12 cellular contexts compared by ENCODE assay signal in the genomic region with DNA sequence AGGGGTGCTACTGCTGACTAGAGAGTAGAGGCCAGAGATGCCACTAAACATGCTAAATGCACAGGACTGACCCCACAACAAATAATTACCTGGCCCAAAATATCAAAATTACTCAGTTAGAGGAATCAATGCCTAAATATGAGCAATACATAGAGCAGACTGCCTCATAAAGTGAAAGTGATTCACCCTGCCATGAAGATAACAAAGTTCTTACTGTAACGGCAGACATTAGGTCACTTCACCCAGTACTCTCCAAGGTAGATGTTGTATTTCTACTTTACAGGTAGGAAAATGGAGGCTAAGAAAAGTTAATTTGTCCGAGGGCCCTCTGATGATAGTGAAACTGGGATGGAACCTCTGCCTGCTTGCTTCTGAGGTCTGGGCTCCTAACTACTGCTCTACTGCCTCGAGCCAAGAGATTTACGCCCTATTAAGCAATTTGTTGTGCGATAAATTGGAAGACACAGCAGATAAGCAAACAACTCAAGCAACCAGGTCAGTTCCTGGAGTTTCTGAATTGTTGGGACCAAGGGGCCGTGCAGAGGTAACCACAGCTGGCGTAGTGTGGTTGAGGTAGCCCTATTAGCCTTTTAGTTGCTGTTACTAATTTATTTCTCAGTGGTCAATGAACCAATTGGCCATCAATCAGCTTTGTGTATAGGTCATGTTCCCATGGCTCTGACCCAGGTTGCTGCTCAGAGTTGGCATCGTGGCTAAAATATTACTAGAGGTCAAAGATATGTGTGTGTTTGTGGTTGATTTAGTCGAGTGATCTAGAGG. TPM values are rescaled to one million over a fixed set of nuclear protein-coding genes. Genes with fewer than 3 reads are reported as not detected.
DNase-seq lines count a peak whose midpoint lies in the region; ATAC-seq, FAIRE-seq and TF ChIP-seq lines count a peak whose summit lies in the region.
"Had no signal": no experiment of that assay in that cellular context is flagged by ENCODE, and none has a peak within 500 bp of the region (broad histone marks: within the 10 kb centered on the region; RNA-seq: fewer than 3 reads in every experiment).

No MANE protein-coding gene starts in this region.

- no peak overlapping the region for H2BK120ac ChIP-seq in mesenchymal stem cell (ENCODE audit: low read depth, low read length)

- no peak overlapping the region for H4K91ac ChIP-seq in mesenchymal stem cell (ENCODE audit: low read length)

- peak; percentile 10 to 22 for DNase-seq in activated T-cell treated with anti-CD3 and anti-CD28 coated beads, Interleukin-2, amount 50 U/mL, for 72 hours
- DNase-seq in mesenchymal stem cell (no peak), H4 (ENCODE audit: low spot score) (no peak), frontal cortex (ENCODE audit: low spot score in 2 of 2) (no peak), HuH-7 (ENCODE audit: low spot score) (no peak)
- DNase-seq in CD8-positive, alpha-beta T cell: no peak
- DNase-seq: activated CD4-positive, alpha-beta T cell treated with anti-CD3 and anti-CD28 coated beads, Interleukin-2, amount 10 ng/mL, durations not matched to agents 7 days and 5 days; effector memory CD8-positive, alpha-beta T cell; Peyer's patch had no signal

- no peaks in the 10 kb centered on the region for H3K27me3 ChIP-seq in mesenchymal stem cell (ENCODE audit: control insufficient read depth in 1 of 2, insufficient read depth in 1 of 2, low read length in 2 of 2)
- H3K27me3 ChIP-seq in CD8-positive, alpha-beta T cell (ENCODE audit: insufficient read depth, low read length): no peaks in the 10 kb centered on the region
- H3K27me3 ChIP-seq: Peyer's patch had no signal

- no peaks in the 10 kb centered on the region for H3K79me1 ChIP-seq in mesenchymal stem cell (replicated peaks; ENCODE audit: low read length, poor library complexity, severe bottlenecking)

- H3K23ac ChIP-seq in mesenchymal stem cell (ENCODE audit: low read length in 2 of 2): no peak overlapping the region

- no peaks in the 10 kb centered on the region for H3K27me3 Mint-ChIP-seq in activated T-cell treated with anti-CD3 and anti-CD28 coated beads, Interleukin-2, amount 50 U/mL, for 72 hours (ENCODE audit: low read depth)
- H3K27me3 Mint-ChIP-seq in CD8-positive, alpha-beta T cell (ENCODE audit: low read depth): no peaks in the 10 kb centered on the region
- H3K27me3 Mint-ChIP-seq: activated CD4-positive, alpha-beta T cell treated with anti-CD3 and anti-CD28 coated beads, Interleukin-2, amount 10 ng/mL, durations not matched to agents 7 days and 5 days had no signal

- H3K9me3 ChIP-seq in mesenchymal stem cell (ENCODE audit: control insufficient read depth, low read length): no peaks in the 10 kb centered on the region
- H3K9me3 ChIP-seq in CD8-positive, alpha-beta T cell (ENCODE audit: low read length): no peaks in the 10 kb centered on the region
- H3K9me3 ChIP-seq: Peyer's patch had no signal

- 90% methylated on average over 8 of the region's 9 CpGs for WGBS in mesenchymal stem cell

- H3K36me3 Mint-ChIP-seq in activated T-cell treated with anti-CD3 and anti-CD28 coated beads, Interleukin-2, amount 50 U/mL, for 72 hours (ENCODE audit: insufficient read depth in 2 of 2): peaks cover 11 to 12% of the 10 kb centered on the region in 2 donors
- H3K36me3 Mint-ChIP-seq in CD8-positive, alpha-beta T cell: no peaks in the 10 kb centered on the region

- H3K4me2 ChIP-seq in mesenchymal stem cell (ENCODE audit: low read length, poor library complexity, severe bottlenecking): peak overlapping the region; percentile 50

- TF ChIP-seq CTCF in CD8-positive, alpha-beta T cell (IDR thresholded peaks at IDR 0.05): no peak

- H3K18ac ChIP-seq in mesenchymal stem cell (ENCODE audit: low read depth in 1 of 2, low read length in 2 of 2): no peak overlapping the region

- no peak for FAIRE-seq in frontal cortex (lab: Jason Lieb, UNC)
- FAIRE-seq: urothelium cell line had no signal

- H2AFZ ChIP-seq in mesenchymal stem cell (ENCODE audit: low read depth, low read length): no peak overlapping the region

- ATAC-seq in GM18870 (IDR thresholded peaks at IDR 0.05; ENCODE audit: unreplicated experiment): peak; percentile 42
- peak; percentile 49 for ATAC-seq in HG02852 (IDR thresholded peaks at IDR 0.05; ENCODE audit: unreplicated experiment)
- peak; percentile 79 to 84 for ATAC-seq in activated T-cell treated with anti-CD3 and anti-CD28 coated beads, Interleukin-2, amount 50 U/mL, for 72 hours (replicated peaks in 1 of 2)
- no peak for ATAC-seq in CD8-positive, alpha-beta T cell
- ATAC-seq: effector memory CD8-positive, alpha-beta T cell had no signal

- H4K8ac ChIP-seq in mesenchymal stem cell (ENCODE audit: low read length): no peak overlapping the region

- peak overlapping the region in 1 of 2 experiments; percentile 21 for H3K4me3 ChIP-seq in mesenchymal stem cell (ENCODE audit: insufficient read depth in 1 of 2, low read depth in 1 of 2, low read length in 2 of 2)
- H3K4me3 ChIP-seq in CD8-positive, alpha-beta T cell (ENCODE audit: low read depth, low read length): no peak overlapping the region

- CTCF ChIA-PET in CD8-positive, alpha-beta T cell (lab: Charles Lee): no interaction called here

- H3K4me1 ChIP-seq in mesenchymal stem cell (ENCODE audit: control insufficient read depth, insufficient read depth, low read depth, low read length): peaks cover 8% of the 10 kb centered on the region
- H3K4me1 ChIP-seq in CD8-positive, alpha-beta T cell (ENCODE audit: insufficient read depth, low read length): no peaks in the 10 kb centered on the region
- H3K4me1 ChIP-seq: Peyer's patch had no signal

- no peak overlapping the region for H2BK12ac ChIP-seq in mesenchymal stem cell (ENCODE audit: low read length in 2 of 2)

- no peak overlapping the region for H3K9ac ChIP-seq in mesenchymal stem cell (ENCODE audit: low read length)

- H2AK5ac ChIP-seq in mesenchymal stem cell (ENCODE audit: low read length, severe bottlenecking): peak overlapping the region; percentile 58

- H3K36me3 ChIP-seq in mesenchymal stem cell (ENCODE audit: control insufficient read depth in 1 of 2, insufficient read depth in 2 of 2, low read depth in 1 of 2, low read length in 2 of 2): no peaks in the 10 kb centered on the region
- H3K36me3 ChIP-seq in CD8-positive, alpha-beta T cell (ENCODE audit: insufficient read depth, low read length): no peaks in the 10 kb centered on the region
- H3K36me3 ChIP-seq: Peyer's patch had no signal

- H3K27ac Mint-ChIP-seq in activated T-cell treated with anti-CD3 and anti-CD28 coated beads, Interleukin-2, amount 50 U/mL, for 72 hours: peak overlapping the region; percentile 36
- no peak overlapping the region for H3K27ac Mint-ChIP-seq in CD8-positive, alpha-beta T cell
- H3K27ac Mint-ChIP-seq: activated CD4-positive, alpha-beta T cell treated with anti-CD3 and anti-CD28 coated beads, Interleukin-2, amount 10 ng/mL, durations not matched to agents 7 days and 5 days had no signal

- H3K4ac ChIP-seq in mesenchymal stem cell (ENCODE audit: low read depth in 1 of 2, low read length in 2 of 2): no peak overlapping the region

- H3K9me3 Mint-ChIP-seq in activated T-cell treated with anti-CD3 and anti-CD28 coated beads, Interleukin-2, amount 50 U/mL, for 72 hours: peaks cover 2 to 4% of the 10 kb centered on the region in 2 donors
- no peaks in the 10 kb centered on the region for H3K9me3 Mint-ChIP-seq in CD8-positive, alpha-beta T cell
- H3K9me3 Mint-ChIP-seq: effector memory CD8-positive, alpha-beta T cell had no signal

- intact Hi-C loops in CD8-positive, alpha-beta T cell (cut with DNase I, micrococcal nuclease): no loop called here

- H3K14ac ChIP-seq in mesenchymal stem cell (ENCODE audit: low read length in 2 of 2): no peak overlapping the region

- H3K27ac ChIP-seq in mesenchymal stem cell (ENCODE audit: low read length, poor library complexity, severe bottlenecking): peak overlapping the region; percentile 78
- no peak overlapping the region for H3K27ac ChIP-seq in CD8-positive, alpha-beta T cell (ENCODE audit: low read depth, low read length)

- POLR2A ChIA-PET in CD8-positive, alpha-beta T cell (lab: Charles Lee): interaction anchor here (1.2 kb wide), 1 partner anchor 8 kb away, joined by 3 read pairs; no protein-coding TSS in a partner anchor

- peaks cover 50% of the 10 kb centered on the region for H3K4me1 Mint-ChIP-seq in activated T-cell treated with anti-CD3 and anti-CD28 coated beads, Interleukin-2, amount 50 U/mL, for 72 hours (ENCODE audit: low read depth)
- H3K4me1 Mint-ChIP-seq in CD8-positive, alpha-beta T cell (ENCODE audit: low read depth): peaks cover 3% of the 10 kb centered on the region

- H2BK5ac ChIP-seq in mesenchymal stem cell (ENCODE audit: low read depth, low read length, poor library complexity, severe bottlenecking): no peak overlapping the region

- H3K4me3 Mint-ChIP-seq in activated T-cell treated with anti-CD3 and anti-CD28 coated beads, Interleukin-2, amount 50 U/mL, for 72 hours: peak overlapping the region; percentile 44 to 65
- H3K4me3 Mint-ChIP-seq in CD8-positive, alpha-beta T cell: no peak overlapping the region
- H3K4me3 Mint-ChIP-seq: activated CD4-positive, alpha-beta T cell treated with anti-CD3 and anti-CD28 coated beads, Interleukin-2, amount 10 ng/mL, durations not matched to agents 7 days and 5 days; effector memory CD8-positive, alpha-beta T cell had no signal

- H2BK15ac ChIP-seq in mesenchymal stem cell (ENCODE audit: low read depth, poor library complexity, severe bottlenecking): no peak overlapping the region

RNA-seq across cellular contexts. Expression of a gene that starts 4.8 kb away (rescaled TPM):
- total RNA-seq in activated T-cell treated with anti-CD3 and anti-CD28 coated beads, Interleukin-2, amount 50 U/mL, for 72 hours: 1 to 10 TPM; 4.6 to 6.3 TPM
- not detected for polyA plus RNA-seq in mesenchymal stem cell (2013, experiment 1 of 2)
- polyA plus RNA-seq in mesenchymal stem cell (2013, experiment 2 of 2): not detected
- 0.12 and 0.45 TPM in 2 replicates for total RNA-seq in H4 (2014; rRNA removed; shearing (Covaris generic))
- total RNA-seq in frontal cortex: 0.82 TPM
- not detected for total RNA-seq in CD8-positive, alpha-beta T cell
- total RNA-seq: activated CD4-positive, alpha-beta T cell treated with anti-CD3 and anti-CD28 coated beads, Interleukin-2, amount 10 ng/mL, durations not matched to agents 7 days and 5 days had no signal

RNA-seq across cellular contexts. Expression of a gene that starts 43.0 kb away (rescaled TPM):
- not detected for total RNA-seq in activated T-cell treated with anti-CD3 and anti-CD28 coated beads, Interleukin-2, amount 50 U/mL, for 72 hours
- polyA plus RNA-seq in mesenchymal stem cell (2013, experiment 1 of 2): not detected
- not detected for polyA plus RNA-seq in mesenchymal stem cell (2013, experiment 2 of 2)
- not detected in 2 replicates for total RNA-seq in H4 (2014; rRNA removed; shearing (Covaris generic))
- total RNA-seq in frontal cortex: under 0.01 TPM
- not detected for total RNA-seq in CD8-positive, alpha-beta T cell

Comparison
In these comparisons a context has a peak if more than half of its experiments do, and no peak if none do; other contexts are left out.
1. DNase-seq: peak in activated T-cell treated with anti-CD3 and anti-CD28 coated beads, Interleukin-2, amount 50 U/mL, for 72 hours (2 of 2); none in mesenchymal stem cell (single experiment), H4 (single experiment), frontal cortex (0 of 2), HuH-7 (single experiment) and CD8-positive, alpha-beta T cell (0 of 7).